In genomic region chr15:92962914-92963313, GRCh38 we compare ENCODE assay signal across 21 cellular contexts.
DNase-seq lines count a peak whose midpoint lies in the region; ATAC-seq and TF ChIP-seq lines count a peak whose summit lies in the region.
"Had no signal": no experiment of that assay in that cellular context is flagged by ENCODE, and none has a peak within 500 bp of the region (broad histone marks: within the 10 kb centered on the region; RNA-seq: fewer than 3 reads in every experiment).

No MANE protein-coding gene starts in this region.

- ATAC-seq in stimulated activated naive CD8-positive, alpha-beta T cell treated with anti-CD3 and anti-CD28 coated beads, Interleukin-15, amount 100 ng/mL, for 72 hours = no peak
- no peak for ATAC-seq in activated T-helper 17 cell treated with anti-CD3 and anti-CD28 coated beads, Interleukin-2, amount 50 U/mL, for 72 hours (replicated peaks)
- ATAC-seq in natural killer cell (no peak), GM19351 (IDR thresholded peaks at IDR 0.05; ENCODE audit: unreplicated experiment) (no peak)
- ATAC-seq: HepG2, Panc1 had no signal

- peak overlapping the region; percentile 51 for H3K27ac Mint-ChIP-seq in stimulated activated naive CD8-positive, alpha-beta T cell treated with anti-CD3 and anti-CD28 coated beads, Interleukin-15, Interleukin-2, amounts not matched to agents 100 ng/mL and 50 ng/mL, for 24 hours
- H3K27ac Mint-ChIP-seq in stimulated activated naive CD8-positive, alpha-beta T cell treated with anti-CD3 and anti-CD28 coated beads, Interleukin-15, amount 100 ng/mL, for 72 hours = no peak overlapping the region
- H3K27ac Mint-ChIP-seq in activated T-helper 17 cell treated with anti-CD3 and anti-CD28 coated beads, Interleukin-2, amount 50 U/mL, for 72 hours = peak overlapping the region; percentile 78
- H3K27ac Mint-ChIP-seq in natural killer cell = peak overlapping the region; percentile 57 to 66

- intact Hi-C loops in natural killer cell (cut with micrococcal nuclease) = no loop called here

- no peak overlapping the region for H3K4me3 Mint-ChIP-seq in stimulated activated naive CD8-positive, alpha-beta T cell treated with anti-CD3 and anti-CD28 coated beads, Interleukin-15, Interleukin-2, amounts not matched to agents 100 ng/mL and 50 ng/mL, for 24 hours
- H3K4me3 Mint-ChIP-seq in stimulated activated naive CD8-positive, alpha-beta T cell treated with anti-CD3 and anti-CD28 coated beads, Interleukin-15, amount 100 ng/mL, for 72 hours = no peak overlapping the region
- H3K4me3 Mint-ChIP-seq in activated T-helper 17 cell treated with anti-CD3 and anti-CD28 coated beads, Interleukin-2, amount 50 U/mL, for 72 hours = peak overlapping the region; percentile 25
- no peak overlapping the region for H3K4me3 Mint-ChIP-seq in natural killer cell

- H3K9me3 Mint-ChIP-seq in stimulated activated naive CD8-positive, alpha-beta T cell treated with anti-CD3 and anti-CD28 coated beads, Interleukin-15, Interleukin-2, amounts not matched to agents 100 ng/mL and 50 ng/mL, for 24 hours = peaks cover 4% of the 10 kb centered on the region
- peaks cover 0 to 6% of the 10 kb centered on the region in 2 donors for H3K9me3 Mint-ChIP-seq in stimulated activated naive CD8-positive, alpha-beta T cell treated with anti-CD3 and anti-CD28 coated beads, Interleukin-15, amount 100 ng/mL, for 72 hours
- H3K9me3 Mint-ChIP-seq in activated T-helper 17 cell treated with anti-CD3 and anti-CD28 coated beads, Interleukin-2, amount 50 U/mL, for 72 hours = no peaks in the 10 kb centered on the region
- no peaks in the 10 kb centered on the region for H3K9me3 Mint-ChIP-seq in natural killer cell

- H3K27me3 Mint-ChIP-seq in stimulated activated naive CD8-positive, alpha-beta T cell treated with anti-CD3 and anti-CD28 coated beads, Interleukin-15, Interleukin-2, amounts not matched to agents 100 ng/mL and 50 ng/mL, for 24 hours = no peaks in the 10 kb centered on the region
- H3K27me3 Mint-ChIP-seq in stimulated activated naive CD8-positive, alpha-beta T cell treated with anti-CD3 and anti-CD28 coated beads, Interleukin-15, amount 100 ng/mL, for 72 hours = no peaks in the 10 kb centered on the region
- no peaks in the 10 kb centered on the region for H3K27me3 Mint-ChIP-seq in activated T-helper 17 cell treated with anti-CD3 and anti-CD28 coated beads, Interleukin-2, amount 50 U/mL, for 72 hours
- H3K27me3 Mint-ChIP-seq in natural killer cell (ENCODE audit: low read depth in 2 of 2) = no peaks in the 10 kb centered on the region

- peaks cover 60% of the 10 kb centered on the region for H3K4me1 Mint-ChIP-seq in stimulated activated naive CD8-positive, alpha-beta T cell treated with anti-CD3 and anti-CD28 coated beads, Interleukin-15, Interleukin-2, amounts not matched to agents 100 ng/mL and 50 ng/mL, for 24 hours (ENCODE audit: low read depth)
- H3K4me1 Mint-ChIP-seq in stimulated activated naive CD8-positive, alpha-beta T cell treated with anti-CD3 and anti-CD28 coated beads, Interleukin-15, amount 100 ng/mL, for 72 hours = peaks cover 46% of the 10 kb centered on the region
- H3K4me1 Mint-ChIP-seq in activated T-helper 17 cell treated with anti-CD3 and anti-CD28 coated beads, Interleukin-2, amount 50 U/mL, for 72 hours = peaks cover 46% of the 10 kb centered on the region
- peaks cover 31 to 46% of the 10 kb centered on the region in 2 donors for H3K4me1 Mint-ChIP-seq in natural killer cell

- TF ChIP-seq CTCF in natural killer cell (IDR thresholded peaks at IDR 0.05) = no peak

- peaks cover 95% of the 10 kb centered on the region for H3K36me3 Mint-ChIP-seq in stimulated activated naive CD8-positive, alpha-beta T cell treated with anti-CD3 and anti-CD28 coated beads, Interleukin-15, Interleukin-2, amounts not matched to agents 100 ng/mL and 50 ng/mL, for 24 hours (ENCODE audit: low read depth)
- no peaks in the 10 kb centered on the region for H3K36me3 Mint-ChIP-seq in activated T-helper 17 cell treated with anti-CD3 and anti-CD28 coated beads, Interleukin-2, amount 50 U/mL, for 72 hours (ENCODE audit: low read depth)
- peaks cover 20% of the 10 kb centered on the region for H3K36me3 Mint-ChIP-seq in natural killer cell

- DNase-seq in stimulated activated naive CD8-positive, alpha-beta T cell treated with anti-CD3 and anti-CD28 coated beads, Interleukin-15, amount 100 ng/mL, for 72 hours = no peak
- DNase-seq in natural killer cell = no peak
- DNase-seq in stimulated activated CD4-positive, alpha-beta T cell treated with anti-CD3 and anti-CD28 coated beads, Interleukin-4, amount 100 ng/mL, for 24 hours = no peak
- no peak for DNase-seq in Kasumi-1 (lab: John Stamatoyannopoulos, UW)
- DNase-seq: BE2C, Caco-2, DMS 273 treated with DMSO at 0.1 percent for 48 hours, DMS79 treated with DMSO at 0.1 percent for 48 hours, GM23248, KBM-7, NCI-H1694, NCI-H2081, NCI-H2171, NCI-H345, NCI-H82, SIG-M5 had no signal

Comparison
In these comparisons a context has a peak if more than half of its experiments do, and no peak if none do; other contexts are left out.
1. H3K27ac Mint-ChIP-seq: peak in stimulated activated naive CD8-positive, alpha-beta T cell treated with anti-CD3 and anti-CD28 coated beads, Interleukin-15, Interleukin-2, amounts not matched to agents 100 ng/mL and 50 ng/mL, for 24 hours (single experiment), activated T-helper 17 cell treated with anti-CD3 and anti-CD28 coated beads, Interleukin-2, amount 50 U/mL, for 72 hours (single experiment) and natural killer cell (2 of 2); none in stimulated activated naive CD8-positive, alpha-beta T cell treated with anti-CD3 and anti-CD28 coated beads, Interleukin-15, amount 100 ng/mL, for 72 hours (0 of 2).